8 cellular contexts compared by ENCODE assay signal in genomic region chr20:5949943-5950270, GRCh38. TPM values are rescaled to one million over a fixed set of nuclear protein-coding genes. Genes with fewer than 3 reads are reported as not detected.
DNase-seq lines count a peak whose midpoint lies in the region; ATAC-seq, FAIRE-seq and TF ChIP-seq lines count a peak whose summit lies in the region.

No MANE protein-coding gene starts in this region.

- ATAC-seq in effector memory CD8-positive, alpha-beta T cell (replicated peaks), result no peak
- ATAC-seq in pancreas, result no peak
- ATAC-seq in HG02623 (IDR thresholded peaks at IDR 0.05; ENCODE audit: unreplicated experiment), result no peak

- FAIRE-seq in pancreas (lab: Jason Lieb, UNC), result no peak

- H3K27me3 ChIP-seq in Karpas-422 (ENCODE audit: low read length) (no peaks in the 10 kb centered on the region), pancreas (no peaks in the 10 kb centered on the region)

- intact Hi-C loops in pancreas (cut with DNase I), result no loop called here

- H3K27me3 Mint-ChIP-seq in effector memory CD8-positive, alpha-beta T cell, result no peaks in the 10 kb centered on the region

- peak overlapping the region; percentile 85 for H3K9ac ChIP-seq in Karpas-422 (ENCODE audit: low read length)

- WGBS in pancreas, 2 donors, result 1% methylated on average over 11 of the region's 11 CpGs

- no peaks in the 10 kb centered on the region for H4K20me1 ChIP-seq in Karpas-422 (ENCODE audit: insufficient read depth, low read depth, low read length)

- H3K36me3 Mint-ChIP-seq in effector memory CD8-positive, alpha-beta T cell (ENCODE audit: insufficient read depth), result peaks cover 38% of the 10 kb centered on the region

- H3K9me2 ChIP-seq in Karpas-422 (replicated peaks; ENCODE audit: insufficient read depth, low read length), result no peaks in the 10 kb centered on the region

- no peak overlapping the region; the same call in 1 of the 2 replicates for H2AFZ ChIP-seq in Karpas-422 (ENCODE audit: low read length)

- TF ChIP-seq POLR2A in erythroblast (IDR thresholded peaks at IDR 0.05; ENCODE audit: low read length), result no peak

- H3K4me3 ChIP-seq in Karpas-422 (ENCODE audit: low read length), result peak overlapping the region; percentile 87
- H3K4me3 ChIP-seq in pancreas, result peak overlapping the region; percentile 69 to 90 (median 89)

- TF ChIP-seq CTCF in pancreas (IDR thresholded peaks at IDR 0.05), result no peak

- DNase-seq in EL (peak; percentile 2), Karpas-422 (no peak), pancreas (no peak), SKM-1 treated with dmso at 0.1 percent for 144 hours (lab: John Stamatoyannopoulos, UW; ENCODE audit: unreplicated experiment) (no peak), NCI-H524 treated with DMSO at 0.1 percent for 48 hours (lab: John Stamatoyannopoulos, UW) (no peak), erythroblast (lab: John Stamatoyannopoulos, UW) (no peak)
- DNase-seq in effector memory CD8-positive, alpha-beta T cell, result no peak

- peaks cover 58% of the 10 kb centered on the region for H3K36me3 ChIP-seq in Karpas-422 (ENCODE audit: insufficient read depth, low read length)
- H3K36me3 ChIP-seq in pancreas, result peaks cover 3 to 14% (median 6%) of the 10 kb centered on the region in 3 donors

- peaks cover 27 to 32% of the 10 kb centered on the region in 2 donors for H3K4me1 Mint-ChIP-seq in effector memory CD8-positive, alpha-beta T cell (ENCODE audit: low read depth in 2 of 2)

- peak overlapping the region; percentile 92 for H3K4me2 ChIP-seq in Karpas-422 (ENCODE audit: low read depth, low read length, poor library complexity, severe bottlenecking)

- H3K27ac ChIP-seq in Karpas-422 (ENCODE audit: low read length), result no peak overlapping the region
- peak overlapping the region in 2 of 4 donors; percentile 17 to 56 for H3K27ac ChIP-seq in pancreas

- H3K9me3 Mint-ChIP-seq in effector memory CD8-positive, alpha-beta T cell, result no peaks in the 10 kb centered on the region

- peaks cover 25% of the 10 kb centered on the region for H3K4me1 ChIP-seq in Karpas-422 (ENCODE audit: low read length)
- H3K4me1 ChIP-seq in pancreas, result peaks cover 0 to 11% (median 11%) of the 10 kb centered on the region in 3 donors

- H3K27ac Mint-ChIP-seq in effector memory CD8-positive, alpha-beta T cell, result peak overlapping the region; percentile 93 to 94

- H3K9me3 ChIP-seq in Karpas-422 (ENCODE audit: low read length), result no peaks in the 10 kb centered on the region
- no peaks in the 10 kb centered on the region for H3K9me3 ChIP-seq in pancreas

- H3K79me2 ChIP-seq in Karpas-422 (ENCODE audit: low read length), result peaks cover 78% of the 10 kb centered on the region

- peak overlapping the region; percentile 83 to 89 for H3K4me3 Mint-ChIP-seq in effector memory CD8-positive, alpha-beta T cell

RNA-seq across cellular contexts. Expression of gene TRMT6, which starts 0.4 kb away (rescaled TPM):
- 21.1 and 26.8 TPM in 2 replicates for total RNA-seq in Karpas-422 (2014; rRNA removed; shearing (Covaris generic); ENCODE audit: low replicate concordance)
- total RNA-seq in pancreas, result 1 to 10 TPM; 4.6 to 6.6 (median 5.4) TPM
- 1 to 10 TPM; 4.9 to 9.7 TPM for polyA plus RNA-seq in pancreas

RNA-seq across cellular contexts. Expression of gene MCM8, which starts 0.5 kb away (rescaled TPM):
- total RNA-seq in Karpas-422 (2014; rRNA removed; shearing (Covaris generic); ENCODE audit: low replicate concordance), result 11.5 and 12.6 TPM in 2 replicates
- total RNA-seq in pancreas, result 1 to 10 TPM; 2.1 to 3.2 (median 2.3) TPM
- 1 to 10 TPM; 1.3 to 2.7 TPM for polyA plus RNA-seq in pancreas

RNA-seq across cellular contexts. Expression of gene CHGB, which starts 38.6 kb away (rescaled TPM):
- total RNA-seq in Karpas-422 (2014; rRNA removed; shearing (Covaris generic); ENCODE audit: low replicate concordance), result 0.07 and 0.11 TPM in 2 replicates
- total RNA-seq in pancreas, result 100 to 1,000 TPM in 1 of 6 donors, 10 to 100 TPM in 5; 12.2 to 109 (median 26.9) TPM
- 100 to 1,000 TPM in 1 of 2 donors, 10 to 100 TPM in 1; 50.2 to 561 TPM for polyA plus RNA-seq in pancreas

RNA-seq across cellular contexts. Expression of gene CRLS1, which starts 56.0 kb away (rescaled TPM):
- 44.0 and 132 TPM in 2 replicates for total RNA-seq in Karpas-422 (2014; rRNA removed; shearing (Covaris generic); ENCODE audit: low replicate concordance)
- total RNA-seq in pancreas, result 10 to 100 TPM; 15.5 to 23.7 (median 20.7) TPM
- polyA plus RNA-seq in pancreas, result 10 to 100 TPM; 36.8 to 39.4 TPM

Comparison
In these comparisons a context has a peak if more than half of its experiments do, and no peak if none do; other contexts are left out.
1. RNA of gene CHGB, which starts 38.6 kb away (total RNA-seq): 12.2 to 109 TPM in pancreas; 0.07 to 0.11 TPM in Karpas-422; every median in the first group is over 10 times any median in the second.